Comparison of ENCODE assay signal across 9 cellular contexts in the genomic region with DNA sequence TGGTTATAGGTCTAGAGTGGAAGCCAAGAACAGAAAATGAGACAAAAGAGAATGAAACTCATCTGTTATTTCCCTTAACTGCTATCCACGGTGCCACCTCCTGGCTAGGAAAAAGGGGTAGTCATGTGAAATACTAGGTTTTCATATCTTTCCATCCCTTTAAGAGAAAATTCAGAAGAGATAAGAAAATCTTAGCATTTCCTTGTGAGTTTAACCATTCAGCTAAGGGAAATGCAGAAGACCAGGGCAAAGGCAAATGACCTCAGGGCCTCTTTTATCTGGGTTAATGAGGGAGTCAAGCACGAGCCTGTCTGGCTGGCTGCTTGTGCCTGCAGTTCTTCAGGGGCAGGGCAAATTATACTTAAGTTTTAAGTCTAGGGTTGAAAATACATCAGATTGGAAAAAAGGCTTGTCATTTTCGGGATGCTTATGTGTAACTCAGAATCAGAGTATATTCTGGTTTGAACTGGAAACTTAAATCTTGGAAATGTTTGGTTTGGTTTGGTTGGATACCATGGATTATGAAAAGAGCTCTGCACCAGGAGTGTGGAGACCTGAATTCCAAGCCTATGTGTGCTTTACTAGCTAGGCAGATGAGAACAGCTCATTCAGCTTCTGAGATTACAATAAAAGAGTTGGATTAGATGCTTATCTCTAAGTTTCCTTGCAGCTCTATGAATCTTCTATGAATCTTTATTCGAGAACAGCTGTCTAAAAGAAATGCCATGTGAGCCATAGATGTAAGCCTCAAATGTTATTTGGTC. TPM values are rescaled to one million over a fixed set of nuclear protein-coding genes. Genes with fewer than 3 reads are reported as not detected.
DNase-seq lines count a peak whose midpoint lies in the region; ATAC-seq and TF ChIP-seq lines count a peak whose summit lies in the region.
"Had no signal": no experiment of that assay in that cellular context is flagged by ENCODE, and none has a peak within 500 bp of the region (broad histone marks: within the 10 kb centered on the region; RNA-seq: fewer than 3 reads in every experiment).

No MANE protein-coding gene starts in this region.

- DNase-seq in HCT116 (ENCODE audit: low read depth, low spot score) (no peak), iPS-NIHi7 (ENCODE audit: extremely low spot score) (peak; percentile 25), amygdala (lab: John Stamatoyannopoulos, UW) (no peak), DMS79 (lab: John Stamatoyannopoulos, UW) (no peak)
- DNase-seq: NCI-H2081 treated with DMSO at 0.1 percent for 48 hours had no signal

- POLR2A ChIA-PET in HCT116 (lab: Charles Lee), result no interaction called here

- H3K4me1 Mint-ChIP-seq in activated T-helper 17 cell treated with anti-CD3 and anti-CD28 coated beads, Interleukin-2, amount 50 U/mL, for 72 hours, result peaks cover 30% of the 10 kb centered on the region

- peak; percentile 23 for TF ChIP-seq RAD21 in HCT116 (IDR thresholded peaks at IDR 0.05; ENCODE audit: low read depth)

- peaks cover 0 to 3% of the 10 kb centered on the region in 2 experiments; a peak in 1 of 4 replicates for H3K4me1 ChIP-seq in HCT116 (ENCODE audit: control insufficient read depth in 1 of 2, insufficient read depth in 2 of 2, low read length in 2 of 2)

- H3K9me3 Mint-ChIP-seq in activated T-helper 17 cell treated with anti-CD3 and anti-CD28 coated beads, Interleukin-2, amount 50 U/mL, for 72 hours, result no peaks in the 10 kb centered on the region

- H4K20me1 ChIP-seq in HCT116 (ENCODE audit: insufficient read depth), result no peaks in the 10 kb centered on the region

- CTCF ChIA-PET in HCT116 (lab: Charles Lee), result no interaction called here

- H3K9me3 ChIP-seq in HCT116 (ENCODE audit: control insufficient read depth in 1 of 2, insufficient read depth in 1 of 2, low read depth in 1 of 2, low read length in 2 of 2), result no peaks in the 10 kb centered on the region

- H3K9me2 ChIP-seq in HCT116 (ENCODE audit: insufficient read depth), result no peaks in the 10 kb centered on the region

- RAD21 ChIA-PET in HCT116 (lab: Charles Lee; ENCODE audit: low non-redundant PET in 1 of 2, low total read pairs in 2 of 2, uncharacterized antibody in 2 of 2, unreplicated experiment in 2 of 2), result no interaction called here

- H3K27me3 Mint-ChIP-seq in activated T-helper 17 cell treated with anti-CD3 and anti-CD28 coated beads, Interleukin-2, amount 50 U/mL, for 72 hours, result no peaks in the 10 kb centered on the region

- no peaks in the 10 kb centered on the region for H3K36me3 ChIP-seq in HCT116 (ENCODE audit: control insufficient read depth in 1 of 2, insufficient read depth in 2 of 2, low read length in 2 of 2)

- BruUV-seq in HCT116 (replicated peaks; lab: Mats Ljungman, UMichigan), result no TSS peak

- peak overlapping the region; percentile 96 for H3K27ac Mint-ChIP-seq in activated T-helper 17 cell treated with anti-CD3 and anti-CD28 coated beads, Interleukin-2, amount 50 U/mL, for 72 hours

- TF ChIP-seq POLR2A in HCT116 (IDR thresholded peaks at IDR 0.05; ENCODE audit: borderline replicate concordance, extremely low read depth, insufficient read depth, insufficient read length), result no peak

- ATAC-seq in HCT116 (no peak), HG03039 (IDR thresholded peaks at IDR 0.05; ENCODE audit: unreplicated experiment) (no peak), HG02970 (IDR thresholded peaks at IDR 0.05; ENCODE audit: low FRiP score, unreplicated experiment) (no peak)
- peak; percentile 22 for ATAC-seq in activated T-helper 17 cell treated with anti-CD3 and anti-CD28 coated beads, Interleukin-2, amount 50 U/mL, for 72 hours (replicated peaks)

- no peak overlapping the region for H3K4me2 ChIP-seq in HCT116 (ENCODE audit: low read length)

- H2AFZ ChIP-seq in HCT116 (ENCODE audit: low read depth, low read length, poor library complexity, severe bottlenecking), result no peak overlapping the region

- H3K27ac ChIP-seq in C4-2B (no peak overlapping the region), HCT116 (ENCODE audit: low read depth, low read length) (no peak overlapping the region)

- intact Hi-C loops in HCT116 (cut with micrococcal nuclease), result no loop called here

- H3K4me3 ChIP-seq in HCT116 (replicated peaks in 1 of 2; ENCODE audit: low read depth in 1 of 2, low read length in 2 of 2), result no peak overlapping the region

- no peak overlapping the region for H3K9ac ChIP-seq in HCT116 (ENCODE audit: low read length)

- TF ChIP-seq CTCF in C4-2B (conservative IDR thresholded peaks at IDR 0.05) (peak; percentile 15), HCT116 (IDR thresholded peaks at IDR 0.05 in 2 of 3, conservative IDR thresholded peaks at IDR 0.05 in 1 of 3; ENCODE audit: borderline replicate concordance in 1 of 3, insufficient read depth in 1 of 3, low read depth in 2 of 3, low read length in 2 of 3) (no peak)

- peak overlapping the region; percentile 88 for H3K4me3 Mint-ChIP-seq in activated T-helper 17 cell treated with anti-CD3 and anti-CD28 coated beads, Interleukin-2, amount 50 U/mL, for 72 hours

- no peaks in the 10 kb centered on the region for H3K27me3 ChIP-seq in HCT116 (ENCODE audit: insufficient read depth, low read length)

- no peaks in the 10 kb centered on the region for H3K79me2 ChIP-seq in HCT116 (ENCODE audit: insufficient read depth, low read length)

- peaks cover 17% of the 10 kb centered on the region for H3K36me3 Mint-ChIP-seq in activated T-helper 17 cell treated with anti-CD3 and anti-CD28 coated beads, Interleukin-2, amount 50 U/mL, for 72 hours (ENCODE audit: low read depth)

TF ChIP-seq in HCT116, 20 proteins besides CTCF, POLR2A, EP300 and RAD21:
- no peak for TF ChIP-seq FOSL1 (IDR thresholded peaks at IDR 0.05; ENCODE audit: low read depth)
- TF ChIP-seq SP1 (IDR thresholded peaks at IDR 0.05; ENCODE audit: low read depth), result no peak
- TF ChIP-seq POLR2AphosphoS5 (IDR thresholded peaks at IDR 0.05; ENCODE audit: low read depth, low read length), result no peak
- no peak for TF ChIP-seq EGR1 (IDR thresholded peaks at IDR 0.05; ENCODE audit: low read depth)
- no peak for TF ChIP-seq ELF1 (IDR thresholded peaks at IDR 0.05; ENCODE audit: borderline replicate concordance, low read depth)
TF ChIP-seq in HCT116: peak in this region for 0.

RNA-seq across cellular contexts. Expression of a gene that starts 19.9 kb away (rescaled TPM):
- total RNA-seq in HCT116 (2021; ENCODE audit: unreplicated experiment), result 10.3 TPM
- 9.5 and 11.1 TPM in 2 replicates for polyA plus RNA-seq in HCT116 (2012)
- 10 to 100 TPM; 23.7 to 58.8 TPM for total RNA-seq in activated T-helper 17 cell treated with anti-CD3 and anti-CD28 coated beads, Interleukin-2, amount 50 U/mL, for 72 hours
